Comparison of ENCODE assay signal across 15 cellular contexts in genomic region chr13:77528834-77529500, GRCh38. TPM values are rescaled to one million over a fixed set of nuclear protein-coding genes. Genes with fewer than 3 reads are reported as not detected.
DNase-seq lines count a peak whose midpoint lies in the region; ATAC-seq and TF ChIP-seq lines count a peak whose summit lies in the region.
"Had no signal": no experiment of that assay in that cellular context is flagged by ENCODE, and none has a peak within 500 bp of the region (broad histone marks: within the 10 kb centered on the region; RNA-seq: fewer than 3 reads in every experiment).

No MANE protein-coding gene starts in this region.

- H3K4me3 ChIP-seq in vagina: no peak overlapping the region
- H3K4me3 ChIP-seq: gastrocnemius medialis, Peyer's patch, testis had no signal

- TF ChIP-seq CTCF in vagina (IDR thresholded peaks at IDR 0.05): no peak

- no peaks in the 10 kb centered on the region for H3K27me3 ChIP-seq in vagina
- H3K27me3 ChIP-seq: gastrocnemius medialis, Peyer's patch, testis had no signal

- intact Hi-C loops in vagina (cut with DNase I): no loop called here

- TF ChIP-seq POLR2A in vagina (IDR thresholded peaks at IDR 0.05): no peak

- DNase-seq in AG20443 (ENCODE audit: low spot score) (no peak), amniotic stem cell (lab: John Stamatoyannopoulos, UW) (no peak), SIG-M5 treated with dmso at 0.1 percent for 504 hours (lab: John Stamatoyannopoulos, UW; ENCODE audit: unreplicated experiment) (no peak), vagina (ENCODE audit: extremely low spot score in 2 of 2) (no peak)
- DNase-seq: gastrocnemius medialis; Peyer's patch; stimulated activated CD4-positive, alpha-beta T cell treated with anti-CD3 and anti-CD28 coated beads, Interleukin-2, amount 100 ng/mL, for 48 hours; testis had no signal

- no peaks in the 10 kb centered on the region for H3K9me3 ChIP-seq in vagina
- H3K9me3 ChIP-seq: gastrocnemius medialis, Peyer's patch, testis had no signal

- peak; percentile 89 for ATAC-seq in GM18502 (IDR thresholded peaks at IDR 0.05; ENCODE audit: poor library complexity, unreplicated experiment)
- peak; percentile 87 for ATAC-seq in GM19397 (IDR thresholded peaks at IDR 0.05; ENCODE audit: unreplicated experiment)
- ATAC-seq in HG02840 (IDR thresholded peaks at IDR 0.05; ENCODE audit: low FRiP score, unreplicated experiment): peak; percentile 70
- peak; percentile 74 for ATAC-seq in HG03558 (IDR thresholded peaks at IDR 0.05; ENCODE audit: extremely low read depth, unreplicated experiment)
- ATAC-seq: gastrocnemius medialis, left lobe of liver had no signal

- H3K36me3 ChIP-seq in vagina: no peaks in the 10 kb centered on the region
- H3K36me3 ChIP-seq: gastrocnemius medialis, Peyer's patch had no signal

- H3K4me1 ChIP-seq in vagina: no peaks in the 10 kb centered on the region
- H3K4me1 ChIP-seq: gastrocnemius medialis, Peyer's patch, testis had no signal

- no peak overlapping the region for H3K27ac ChIP-seq in vagina
- H3K27ac ChIP-seq: C4-2B, gastrocnemius medialis, Peyer's patch, testis had no signal

RNA-seq across cellular contexts. Expression of gene SCEL, which starts 6.5 kb away (rescaled TPM):
- 91.3 TPM for total RNA-seq in vagina
- total RNA-seq: activated T-helper 2 cell treated with anti-CD3 and anti-CD28 coated beads, Interferon-gamma antibody, Interleukin-2, Interleukin-4, amounts not matched to agents 10 μg/mL and 5 μg/mL and 100 μg/mL, durations not matched to agents 14 hours and 24 hours and 36 hours; gastrocnemius medialis; left lobe of liver; Peyer's patch had no signal
